1 cellular context compared by ENCODE assay signal in genomic region chr11:597166-597725, GRCh38.
A peak's percentile ranks its signal among the peaks of the same experiment; 100 is the strongest.
TF ChIP-seq lines count a peak whose summit lies in the region.

No MANE protein-coding gene starts in this region.

TF ChIP-seq in H1, 55 proteins besides CTCF, POLR2A, EP300 and RAD21:
- peak; percentile 25; the same call in 1 of the 2 replicates for TF ChIP-seq MAX (IDR thresholded peaks at IDR 0.05)
- peak; percentile 69; the same call in 1 of the 2 replicates for TF ChIP-seq GABPA (IDR thresholded peaks at IDR 0.05; ENCODE audit: borderline replicate concordance, insufficient read depth, low read length)
- TF ChIP-seq NRF1 (IDR thresholded peaks at IDR 0.05; ENCODE audit: low read depth, low read length), result no peak
- no peak for TF ChIP-seq SIX5 (IDR thresholded peaks at IDR 0.05; ENCODE audit: low read depth, low read length)
- TF ChIP-seq TBP (IDR thresholded peaks at IDR 0.05; ENCODE audit: low read depth, low read length), result no peak
- no peak for TF ChIP-seq SP4 (IDR thresholded peaks at IDR 0.05; ENCODE audit: low read length)
- no peak for TF ChIP-seq CBX5 (IDR thresholded peaks at IDR 0.05; ENCODE audit: low read depth, low read length)
